38 cellular contexts compared by ENCODE assay signal in genomic region chr1:34746101-34746500, GRCh38. TPM values are rescaled to one million over a fixed set of nuclear protein-coding genes. Genes with fewer than 3 reads are reported as not detected.
"Had no signal": no experiment of that assay in that cellular context is flagged by ENCODE, and none has a peak within 500 bp of the region (broad histone marks: within the 10 kb centered on the region; RNA-seq: fewer than 3 reads in every experiment).

No MANE protein-coding gene starts in this region.

- H3K4me3 ChIP-seq: adrenal gland, body of pancreas, cardiac muscle cell, coronary artery, dorsolateral prefrontal cortex, esophagus muscularis mucosa, gastrocnemius medialis, heart left ventricle had no signal

- H3K4me3 Mint-ChIP-seq: activated B cell treated with CpG ODN at 0.5 μM for 24 hours; activated CD4-positive, alpha-beta memory T cell treated with anti-CD3 and anti-CD28 coated beads for 36 hours; activated CD4-positive, alpha-beta T cell treated with anti-CD3 and anti-CD28 coated beads, Interleukin-2, amount 10 ng/mL, durations not matched to agents 24 days and 14 days; activated CD8-positive, alpha-beta memory T cell treated with anti-CD3 and anti-CD28 coated beads, Interleukin-2, amount 10 ng/mL, durations not matched to agents 7 days and 5 days; activated CD8-positive, alpha-beta T cell treated with anti-CD3 and anti-CD28 coated beads, Interleukin-2, amount 10 ng/mL, durations not matched to agents 7 days and 5 days; activated naive CD8-positive, alpha-beta T cell; activated T-helper 1 cell treated with anti-CD3 and anti-CD28 coated beads, Interleukin-12 subunit alpha, Interleukin-12 subunit beta, Interleukin-2, Interleukin-4 antibody, amounts not matched to agents 30 ng/mL and 10 ng/mL and 1 ng/mL, durations not matched to agents 14 hours and 24 hours and 36 hours; central memory CD8-positive, alpha-beta T cell; dendritic cell treated with granulocyte-macrophage colony-stimulating factor and Interleukin-4, amounts not matched to agents 40 ng/mL and 50 ng/mL, for 4 days; T-helper 17 cell; T-helper 2 cell treated with Interferon-gamma antibody and Interleukin-4, amounts not matched to agents 5 μg/mL and 100 μg/mL, for 36 hours had no signal

- H3K27ac ChIP-seq: adrenal gland, body of pancreas, cardiac muscle cell, coronary artery, dorsolateral prefrontal cortex, esophagus muscularis mucosa, foreskin keratinocyte, gastrocnemius medialis, heart left ventricle, WERI-Rb-1 had no signal

- H3K36me3 Mint-ChIP-seq: activated CD4-positive, alpha-beta memory T cell treated with anti-CD3 and anti-CD28 coated beads for 36 hours; activated CD8-positive, alpha-beta memory T cell treated with anti-CD3 and anti-CD28 coated beads, Interleukin-2, amount 10 ng/mL, durations not matched to agents 7 days and 5 days; activated naive CD8-positive, alpha-beta T cell had no signal

- H3K9me3 Mint-ChIP-seq: activated B cell treated with CpG ODN at 0.5 μM for 24 hours; activated CD4-positive, alpha-beta memory T cell treated with anti-CD3 and anti-CD28 coated beads for 36 hours; activated CD4-positive, alpha-beta T cell treated with anti-CD3 and anti-CD28 coated beads, Interleukin-2, amount 10 ng/mL, durations not matched to agents 24 days and 14 days; activated T-helper 1 cell treated with anti-CD3 and anti-CD28 coated beads, Interleukin-12 subunit alpha, Interleukin-12 subunit beta, Interleukin-2, Interleukin-4 antibody, amounts not matched to agents 30 ng/mL and 10 ng/mL and 1 ng/mL, durations not matched to agents 14 hours and 24 hours and 36 hours; activated T-helper 2 cell treated with anti-CD3 and anti-CD28 coated beads, Interferon-gamma antibody, Interleukin-2, Interleukin-4, amounts not matched to agents 10 μg/mL and 5 μg/mL and 100 μg/mL, durations not matched to agents 14 hours and 24 hours and 36 hours; central memory CD8-positive, alpha-beta T cell; dendritic cell treated with granulocyte-macrophage colony-stimulating factor and Interleukin-4, amounts not matched to agents 40 ng/mL and 50 ng/mL, for 4 days; T-helper 2 cell treated with Interferon-gamma antibody and Interleukin-4, amounts not matched to agents 5 μg/mL and 100 μg/mL, for 36 hours had no signal

- H3K27ac Mint-ChIP-seq: activated B cell treated with CpG ODN at 0.5 μM for 24 hours; activated CD4-positive, alpha-beta memory T cell treated with anti-CD3 and anti-CD28 coated beads for 36 hours; activated CD4-positive, alpha-beta T cell treated with anti-CD3 and anti-CD28 coated beads, Interleukin-2, amount 10 ng/mL, durations not matched to agents 24 days and 14 days; activated CD8-positive, alpha-beta memory T cell treated with anti-CD3 and anti-CD28 coated beads, Interleukin-2, amount 10 ng/mL, durations not matched to agents 7 days and 5 days; activated CD8-positive, alpha-beta T cell treated with anti-CD3 and anti-CD28 coated beads, Interleukin-2, amount 10 ng/mL, durations not matched to agents 7 days and 5 days; activated naive CD8-positive, alpha-beta T cell; activated T-helper 1 cell treated with anti-CD3 and anti-CD28 coated beads, Interleukin-12 subunit alpha, Interleukin-12 subunit beta, Interleukin-2, Interleukin-4 antibody, amounts not matched to agents 30 ng/mL and 10 ng/mL and 1 ng/mL, durations not matched to agents 14 hours and 24 hours and 36 hours; activated T-helper 2 cell treated with anti-CD3 and anti-CD28 coated beads, Interferon-gamma antibody, Interleukin-2, Interleukin-4, amounts not matched to agents 10 μg/mL and 5 μg/mL and 100 μg/mL, durations not matched to agents 14 hours and 24 hours and 36 hours; dendritic cell treated with granulocyte-macrophage colony-stimulating factor and Interleukin-4, amounts not matched to agents 40 ng/mL and 50 ng/mL, for 4 days; T-helper 17 cell; T-helper 2 cell treated with Interferon-gamma antibody and Interleukin-4, amounts not matched to agents 5 μg/mL and 100 μg/mL, for 36 hours had no signal

- H3K9me3 ChIP-seq: adrenal gland, body of pancreas, esophagus muscularis mucosa, gastrocnemius medialis, heart left ventricle had no signal

- H3K4me1 ChIP-seq: adrenal gland, foreskin keratinocyte, gastrocnemius medialis, heart left ventricle had no signal

- H3K36me3 ChIP-seq: adrenal gland, cardiac muscle cell, esophagus muscularis mucosa, gastrocnemius medialis, heart left ventricle, WERI-Rb-1 had no signal

- ATAC-seq: activated CD4-positive, CD25-positive, alpha-beta regulatory T cell treated with anti-CD3 and anti-CD28 coated beads, Interleukin-2, amount 50 U/mL, for 24 hours; activated CD8-positive, alpha-beta memory T cell treated with anti-CD3 and anti-CD28 coated beads, Interleukin-2, amount 10 ng/mL, durations not matched to agents 7 days and 5 days; activated CD8-positive, alpha-beta T cell treated with anti-CD3 and anti-CD28 coated beads, Interleukin-2, amount 10 ng/mL, durations not matched to agents 7 days and 5 days; body of pancreas; foreskin keratinocyte; gastrocnemius medialis; heart left ventricle; T-helper 17 cell had no signal

- DNase-seq: activated B cell treated with CpG ODN at 0.5 μM for 24 hours; activated CD4-positive, alpha-beta memory T cell treated with anti-CD3 and anti-CD28 coated beads for 36 hours; activated CD4-positive, alpha-beta T cell treated with anti-CD3 and anti-CD28 coated beads, Interleukin-2, amount 10 ng/mL, durations not matched to agents 24 days and 14 days; activated CD8-positive, alpha-beta memory T cell treated with anti-CD3 and anti-CD28 coated beads, Interleukin-2, amount 10 ng/mL, durations not matched to agents 7 days and 5 days; activated CD8-positive, alpha-beta memory T cell treated with anti-CD3 and anti-CD28 coated beads, Interleukin-2, amount 50 U/mL, for 4 hours; activated CD8-positive, alpha-beta T cell treated with anti-CD3 and anti-CD28 coated beads, Interleukin-2, amount 10 ng/mL, durations not matched to agents 7 days and 5 days; activated gamma-delta T cell treated with Interleukin-2 at 50 U/mL for 16 hours; activated naive CD4-positive, alpha-beta T cell treated with anti-CD3 and anti-CD28 coated beads, Interleukin-2, amount 50 U/mL, for 16 hours; activated naive CD4-positive, alpha-beta T cell treated with Interleukin-2 at 50 U/mL for 16 hours; activated T-cell treated with anti-CD3 and anti-CD28 coated beads, Interleukin-2, amount 50 U/mL, for 1 hour; activated T-cell treated with anti-CD3 and anti-CD28 coated beads, Interleukin-2, amount 50 U/mL, for 48 hours; adrenal gland; amygdala; body of pancreas; effector memory CD4-positive, alpha-beta T cell; erythroblast; foreskin keratinocyte; gastrocnemius medialis; glutamatergic neuron; heart left ventricle; T-helper 1 cell; T-helper 17 cell; T1000; WERI-Rb-1 had no signal

- H3K27me3 ChIP-seq: adrenal gland, body of pancreas, dorsolateral prefrontal cortex, foreskin keratinocyte had no signal

- H3K4me1 Mint-ChIP-seq: activated B cell treated with CpG ODN at 0.5 μM for 24 hours; activated CD4-positive, alpha-beta T cell treated with anti-CD3 and anti-CD28 coated beads, Interleukin-2, amount 10 ng/mL, durations not matched to agents 24 days and 14 days; activated CD8-positive, alpha-beta memory T cell treated with anti-CD3 and anti-CD28 coated beads, Interleukin-2, amount 10 ng/mL, durations not matched to agents 7 days and 5 days; central memory CD8-positive, alpha-beta T cell had no signal

RNA-seq across cellular contexts. Expression of gene GJB5, which starts 8.7 kb away (rescaled TPM):
- total RNA-seq: activated B cell treated with CpG ODN at 0.5 μM for 24 hours; activated CD4-positive, alpha-beta memory T cell treated with anti-CD3 and anti-CD28 coated beads for 36 hours; activated CD4-positive, alpha-beta T cell treated with anti-CD3 and anti-CD28 coated beads, Interleukin-2, amount 10 ng/mL, durations not matched to agents 24 days and 14 days; activated CD8-positive, alpha-beta memory T cell treated with anti-CD3 and anti-CD28 coated beads for 36 hours; activated CD8-positive, alpha-beta memory T cell treated with anti-CD3 and anti-CD28 coated beads, Interleukin-2, amount 10 ng/mL, durations not matched to agents 7 days and 5 days; activated CD8-positive, alpha-beta T cell treated with anti-CD3 and anti-CD28 coated beads, Interleukin-2, amount 10 ng/mL, durations not matched to agents 7 days and 5 days; activated T-helper 1 cell treated with anti-CD3 and anti-CD28 coated beads, Interleukin-12 subunit alpha, Interleukin-12 subunit beta, Interleukin-2, Interleukin-4 antibody, amounts not matched to agents 30 ng/mL and 10 ng/mL and 1 ng/mL, durations not matched to agents 14 hours and 24 hours and 36 hours; activated T-helper 2 cell treated with anti-CD3 and anti-CD28 coated beads, Interferon-gamma antibody, Interleukin-2, Interleukin-4, amounts not matched to agents 10 μg/mL and 5 μg/mL and 100 μg/mL, durations not matched to agents 14 hours and 24 hours and 36 hours; adrenal gland; aorta; body of pancreas; cardiac muscle cell; cerebellum; esophagus muscularis mucosa; gastrocnemius medialis; heart left ventricle; T-helper 17 cell had no signal
- polyA plus RNA-seq: adrenal gland, aorta, cardiac muscle cell, heart left ventricle had no signal

RNA-seq across cellular contexts. Expression of gene GJB4, which starts 13.4 kb away (rescaled TPM):
- total RNA-seq: activated B cell treated with CpG ODN at 0.5 μM for 24 hours; activated CD4-positive, alpha-beta memory T cell treated with anti-CD3 and anti-CD28 coated beads for 36 hours; activated CD4-positive, alpha-beta T cell treated with anti-CD3 and anti-CD28 coated beads, Interleukin-2, amount 10 ng/mL, durations not matched to agents 24 days and 14 days; activated CD8-positive, alpha-beta memory T cell treated with anti-CD3 and anti-CD28 coated beads for 36 hours; activated CD8-positive, alpha-beta memory T cell treated with anti-CD3 and anti-CD28 coated beads, Interleukin-2, amount 10 ng/mL, durations not matched to agents 7 days and 5 days; activated CD8-positive, alpha-beta T cell treated with anti-CD3 and anti-CD28 coated beads, Interleukin-2, amount 10 ng/mL, durations not matched to agents 7 days and 5 days; activated T-helper 1 cell treated with anti-CD3 and anti-CD28 coated beads, Interleukin-12 subunit alpha, Interleukin-12 subunit beta, Interleukin-2, Interleukin-4 antibody, amounts not matched to agents 30 ng/mL and 10 ng/mL and 1 ng/mL, durations not matched to agents 14 hours and 24 hours and 36 hours; activated T-helper 2 cell treated with anti-CD3 and anti-CD28 coated beads, Interferon-gamma antibody, Interleukin-2, Interleukin-4, amounts not matched to agents 10 μg/mL and 5 μg/mL and 100 μg/mL, durations not matched to agents 14 hours and 24 hours and 36 hours; adrenal gland; aorta; body of pancreas; cardiac muscle cell; cerebellum; esophagus muscularis mucosa; gastrocnemius medialis; heart left ventricle; T-helper 17 cell had no signal
- polyA plus RNA-seq: adrenal gland, aorta, cardiac muscle cell, heart left ventricle had no signal

RNA-seq across cellular contexts. Expression of gene GJB3, which starts 34.9 kb away (rescaled TPM):
- total RNA-seq: activated B cell treated with CpG ODN at 0.5 μM for 24 hours; activated CD4-positive, alpha-beta memory T cell treated with anti-CD3 and anti-CD28 coated beads for 36 hours; activated CD4-positive, alpha-beta T cell treated with anti-CD3 and anti-CD28 coated beads, Interleukin-2, amount 10 ng/mL, durations not matched to agents 24 days and 14 days; activated CD8-positive, alpha-beta memory T cell treated with anti-CD3 and anti-CD28 coated beads for 36 hours; activated CD8-positive, alpha-beta memory T cell treated with anti-CD3 and anti-CD28 coated beads, Interleukin-2, amount 10 ng/mL, durations not matched to agents 7 days and 5 days; activated CD8-positive, alpha-beta T cell treated with anti-CD3 and anti-CD28 coated beads, Interleukin-2, amount 10 ng/mL, durations not matched to agents 7 days and 5 days; activated T-helper 1 cell treated with anti-CD3 and anti-CD28 coated beads, Interleukin-12 subunit alpha, Interleukin-12 subunit beta, Interleukin-2, Interleukin-4 antibody, amounts not matched to agents 30 ng/mL and 10 ng/mL and 1 ng/mL, durations not matched to agents 14 hours and 24 hours and 36 hours; activated T-helper 2 cell treated with anti-CD3 and anti-CD28 coated beads, Interferon-gamma antibody, Interleukin-2, Interleukin-4, amounts not matched to agents 10 μg/mL and 5 μg/mL and 100 μg/mL, durations not matched to agents 14 hours and 24 hours and 36 hours; cardiac muscle cell; cerebellum; esophagus muscularis mucosa; gastrocnemius medialis; heart left ventricle; T-helper 17 cell had no signal
- polyA plus RNA-seq: cardiac muscle cell, heart left ventricle had no signal

RNA-seq across cellular contexts. Expression of gene GJA4, which starts 46.7 kb away (rescaled TPM):
- total RNA-seq: activated B cell treated with CpG ODN at 0.5 μM for 24 hours; activated CD4-positive, alpha-beta memory T cell treated with anti-CD3 and anti-CD28 coated beads for 36 hours; activated CD4-positive, alpha-beta T cell treated with anti-CD3 and anti-CD28 coated beads, Interleukin-2, amount 10 ng/mL, durations not matched to agents 24 days and 14 days; activated CD8-positive, alpha-beta memory T cell treated with anti-CD3 and anti-CD28 coated beads for 36 hours; activated CD8-positive, alpha-beta memory T cell treated with anti-CD3 and anti-CD28 coated beads, Interleukin-2, amount 10 ng/mL, durations not matched to agents 7 days and 5 days; activated CD8-positive, alpha-beta T cell treated with anti-CD3 and anti-CD28 coated beads, Interleukin-2, amount 10 ng/mL, durations not matched to agents 7 days and 5 days; activated T-helper 1 cell treated with anti-CD3 and anti-CD28 coated beads, Interleukin-12 subunit alpha, Interleukin-12 subunit beta, Interleukin-2, Interleukin-4 antibody, amounts not matched to agents 30 ng/mL and 10 ng/mL and 1 ng/mL, durations not matched to agents 14 hours and 24 hours and 36 hours; activated T-helper 2 cell treated with anti-CD3 and anti-CD28 coated beads, Interferon-gamma antibody, Interleukin-2, Interleukin-4, amounts not matched to agents 10 μg/mL and 5 μg/mL and 100 μg/mL, durations not matched to agents 14 hours and 24 hours and 36 hours had no signal
- polyA plus RNA-seq: cardiac muscle cell had no signal
